Comparison of ENCODE assay signal across 11 cellular contexts in the genomic region with DNA sequence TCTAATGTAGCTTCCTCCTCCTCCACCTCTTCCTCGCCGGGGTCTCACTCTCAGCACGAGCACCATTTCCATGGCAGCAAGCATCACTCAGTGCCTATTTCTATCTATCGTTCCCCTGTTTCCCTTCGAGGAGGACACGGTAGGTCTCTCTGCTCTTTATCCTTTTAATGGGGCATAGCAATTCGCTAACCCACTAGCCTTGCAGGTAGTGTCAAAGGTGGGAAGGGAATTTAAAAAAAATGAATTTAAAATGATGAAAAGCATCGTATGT.
DNase-seq lines count a peak whose midpoint lies in the region; ATAC-seq, FAIRE-seq and TF ChIP-seq lines count a peak whose summit lies in the region.
"Had no signal": no experiment of that assay in that cellular context is flagged by ENCODE, and none has a peak within 500 bp of the region (broad histone marks: within the 10 kb centered on the region; RNA-seq: fewer than 3 reads in every experiment).

No MANE protein-coding gene starts in this region.

- H3K4me1 ChIP-seq in ES-I3 (ENCODE audit: insufficient read depth, low read length) (peaks cover 21% of the 10 kb centered on the region), body of pancreas (peaks cover 34% of the 10 kb centered on the region), iPS-15b (ENCODE audit: control insufficient read depth, insufficient read depth, low read length) (peaks cover 20% of the 10 kb centered on the region), rectal smooth muscle tissue (ENCODE audit: control insufficient read depth, insufficient read depth, low read length) (peaks cover 2% of the 10 kb centered on the region)
- no peaks in the 10 kb centered on the region for H3K4me1 ChIP-seq in CD8-positive, alpha-beta T cell (ENCODE audit: insufficient read depth, low read length)

- ATAC-seq in body of pancreas, result no peak
- ATAC-seq in CD8-positive, alpha-beta T cell, result no peak

- no peaks in the 10 kb centered on the region for H3K27me3 ChIP-seq in body of pancreas
- peaks cover 56% of the 10 kb centered on the region for H3K27me3 ChIP-seq in iPS-15b (ENCODE audit: control insufficient read depth, insufficient read depth, low read length)
- H3K27me3 ChIP-seq in rectal smooth muscle tissue (ENCODE audit: control insufficient read depth, insufficient read depth, low read length), result no peaks in the 10 kb centered on the region
- H3K27me3 ChIP-seq in CD8-positive, alpha-beta T cell (ENCODE audit: insufficient read depth, low read length), result no peaks in the 10 kb centered on the region

- CTCF ChIA-PET in CD8-positive, alpha-beta T cell (lab: Charles Lee), result no interaction called here

- WGBS in body of pancreas, 2 donors, result 2 to 6% methylated on average over 8 of the region's 8 CpGs

- H3K9me3 Mint-ChIP-seq in CD8-positive, alpha-beta T cell, result no peaks in the 10 kb centered on the region

- intact Hi-C loops in body of pancreas (cut with DNase I), result no loop called here
- intact Hi-C loops in CD8-positive, alpha-beta T cell (cut with DNase I, micrococcal nuclease), result no loop called here

- peaks cover 38% of the 10 kb centered on the region for H3K27me3 Mint-ChIP-seq in CD8-positive, alpha-beta T cell (ENCODE audit: low read depth)

- FAIRE-seq in urothelium cell line (lab: Jason Lieb, UNC), result no peak

- H3K27ac Mint-ChIP-seq in CD8-positive, alpha-beta T cell, result no peak overlapping the region
- H3K27ac Mint-ChIP-seq: CD8-positive, alpha-beta memory T cell had no signal

- no peak for TF ChIP-seq CTCF in body of pancreas (IDR thresholded peaks at IDR 0.05)
- no peak for TF ChIP-seq CTCF in CD8-positive, alpha-beta T cell (IDR thresholded peaks at IDR 0.05)

- H3K9me3 ChIP-seq in ES-I3 (ENCODE audit: control insufficient read depth, insufficient read depth, low read length) (no peaks in the 10 kb centered on the region), body of pancreas (no peaks in the 10 kb centered on the region), iPS-15b (ENCODE audit: control insufficient read depth, insufficient read depth, low read length) (no peaks in the 10 kb centered on the region)
- no peaks in the 10 kb centered on the region for H3K9me3 ChIP-seq in CD8-positive, alpha-beta T cell (ENCODE audit: low read length)

- H3K27ac ChIP-seq in body of pancreas, result no peak overlapping the region
- no peak overlapping the region for H3K27ac ChIP-seq in rectal smooth muscle tissue (ENCODE audit: low read depth, low read length)
- no peak overlapping the region for H3K27ac ChIP-seq in CD8-positive, alpha-beta T cell (ENCODE audit: low read depth, low read length)

- H3K36me3 ChIP-seq in ES-I3 (ENCODE audit: insufficient read depth, low read length) (no peaks in the 10 kb centered on the region), body of pancreas (replicated peaks in 1 of 2; ENCODE audit: insufficient read depth in 1 of 2, low read depth in 2 of 2) (no peaks in the 10 kb centered on the region), iPS-15b (ENCODE audit: control insufficient read depth, insufficient read depth, low read length) (no peaks in the 10 kb centered on the region), rectal smooth muscle tissue (ENCODE audit: control insufficient read depth, insufficient read depth, low read length) (no peaks in the 10 kb centered on the region)
- H3K36me3 ChIP-seq in CD8-positive, alpha-beta T cell (ENCODE audit: insufficient read depth, low read length), result no peaks in the 10 kb centered on the region

- no peaks in the 10 kb centered on the region for H3K4me1 Mint-ChIP-seq in CD8-positive, alpha-beta T cell (ENCODE audit: low read depth)

- DNase-seq in body of pancreas (no peak), urothelium cell line (ENCODE audit: low spot score) (no peak), anterior cingulate cortex (lab: John Stamatoyannopoulos, UW) (no peak), islet precursor cell (no peak)
- no peak for DNase-seq in CD8-positive, alpha-beta T cell
- DNase-seq: activated naive CD4-positive, alpha-beta T cell treated with anti-CD3 and anti-CD28 coated beads, Interleukin-2, amount 50 U/mL, for 16 hours; CD8-positive, alpha-beta memory T cell; left cardiac atrium had no signal

- no peak for TF ChIP-seq POLR2A in body of pancreas (IDR thresholded peaks at IDR 0.05)

- H3K9ac ChIP-seq in ES-I3 (ENCODE audit: low read depth, low read length) (peak overlapping the region; percentile 88), iPS-15b (ENCODE audit: low read depth, low read length) (no peak overlapping the region), rectal smooth muscle tissue (ENCODE audit: low read length) (no peak overlapping the region)

- H3K4me3 ChIP-seq in body of pancreas (peak overlapping the region; percentile 45 to 60), iPS-15b (ENCODE audit: low read depth, low read length) (peak overlapping the region; percentile 77), rectal smooth muscle tissue (ENCODE audit: low read length) (peak overlapping the region; percentile 69)
- H3K4me3 ChIP-seq in CD8-positive, alpha-beta T cell (ENCODE audit: low read depth, low read length), result no peak overlapping the region

- no peaks in the 10 kb centered on the region for H3K36me3 Mint-ChIP-seq in CD8-positive, alpha-beta T cell
- H3K36me3 Mint-ChIP-seq: CD8-positive, alpha-beta memory T cell had no signal

- no peak overlapping the region for H3K4me3 Mint-ChIP-seq in CD8-positive, alpha-beta T cell

- POLR2A ChIA-PET in CD8-positive, alpha-beta T cell (lab: Charles Lee), result no interaction called here
